7 cellular contexts compared by ENCODE assay signal in the genomic region with DNA sequence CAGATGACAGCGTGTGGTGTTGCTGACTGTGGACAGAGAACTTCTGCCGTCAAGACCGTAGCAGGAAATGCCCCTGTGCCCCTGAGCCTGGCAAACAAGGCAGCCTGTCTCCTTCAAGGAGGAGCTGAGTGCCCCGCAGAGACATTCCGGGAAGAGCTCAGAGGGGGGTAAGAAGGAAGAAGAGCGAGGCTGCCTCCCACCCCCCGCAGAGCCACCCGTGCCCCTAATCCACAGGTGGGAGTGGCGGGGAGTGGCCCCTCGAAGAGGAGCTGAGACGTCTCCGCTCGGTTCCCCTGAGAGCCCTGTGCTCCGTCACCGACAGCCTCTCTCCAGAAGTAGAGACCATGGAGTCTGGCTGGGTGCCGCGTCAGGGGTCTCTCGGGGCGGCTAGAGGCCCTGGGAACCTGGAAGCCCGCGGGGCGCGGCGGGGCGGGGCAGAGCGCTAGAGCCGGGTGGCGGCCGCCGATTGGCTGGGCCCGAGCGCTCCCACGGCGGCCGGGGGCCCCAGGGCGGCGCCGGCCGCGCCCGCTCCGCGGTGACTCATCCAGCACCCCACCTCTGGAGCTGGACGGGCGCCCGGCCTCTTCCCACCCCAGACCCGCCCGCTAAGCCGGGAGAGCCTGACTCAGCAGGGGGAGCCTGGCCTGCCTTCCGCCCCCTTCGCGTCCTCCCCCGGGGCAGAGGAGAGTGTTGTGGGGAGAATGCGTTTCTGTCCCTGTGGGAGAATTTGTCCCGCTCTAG. TPM values are rescaled to one million over a fixed set of nuclear protein-coding genes. Genes with fewer than 3 reads are reported as not detected.
DNase-seq lines count a peak whose midpoint lies in the region; ATAC-seq lines count a peak whose summit lies in the region.

No MANE protein-coding gene starts in this region.

- WGBS in mesenchymal stem cell, result 3% methylated on average over 39 of the region's 55 CpGs

- peak overlapping the region; percentile 15 for H2AFZ ChIP-seq in mesenchymal stem cell (ENCODE audit: low read depth, low read length)

- no peak overlapping the region for H3K23ac ChIP-seq in mesenchymal stem cell (ENCODE audit: low read length in 2 of 2)

- no peaks in the 10 kb centered on the region for H3K36me3 ChIP-seq in mesenchymal stem cell (ENCODE audit: control insufficient read depth in 1 of 2, insufficient read depth in 2 of 2, low read depth in 1 of 2, low read length in 2 of 2)

- no peaks in the 10 kb centered on the region for H3K9me3 ChIP-seq in mesenchymal stem cell (ENCODE audit: control insufficient read depth, low read length)

- peak overlapping the region; percentile 14 to 91 for H2BK12ac ChIP-seq in mesenchymal stem cell (ENCODE audit: low read length in 2 of 2)

- POLR2A ChIA-PET in activated CD4-positive, alpha-beta memory T cell treated with anti-CD3 and anti-CD28 coated beads for 36 hours (lab: Charles Lee), result no interaction called here

- H3K14ac ChIP-seq in mesenchymal stem cell (ENCODE audit: low read length in 2 of 2), result no peak overlapping the region

- peak overlapping the region in 1 of 2 experiments; percentile 73 for H3K4ac ChIP-seq in mesenchymal stem cell (ENCODE audit: low read depth in 1 of 2, low read length in 2 of 2)

- H4K91ac ChIP-seq in mesenchymal stem cell (ENCODE audit: low read length), result peak overlapping the region; percentile 89

- H3K4me3 ChIP-seq in mesenchymal stem cell (ENCODE audit: insufficient read depth in 1 of 2, low read depth in 1 of 2, low read length in 2 of 2), result peak overlapping the region; percentile 41 to 70

- H3K4me3 Mint-ChIP-seq in activated CD4-positive, alpha-beta memory T cell treated with anti-CD3 and anti-CD28 coated beads for 36 hours, result peak overlapping the region; percentile 57
- H3K4me3 Mint-ChIP-seq in effector memory CD8-positive, alpha-beta T cell, result peak overlapping the region; percentile 84 to 85

- CTCF ChIA-PET in activated CD4-positive, alpha-beta memory T cell treated with anti-CD3 and anti-CD28 coated beads for 36 hours (lab: Charles Lee), result interaction anchor here (1.1 to 4.1 kb wide), 8 partner anchors 8 to 512 kb away, joined by 3 to 25 read pairs (median 4); a partner anchor contains a TSS

- no peaks in the 10 kb centered on the region for H3K36me3 Mint-ChIP-seq in activated CD4-positive, alpha-beta memory T cell treated with anti-CD3 and anti-CD28 coated beads for 36 hours
- no peaks in the 10 kb centered on the region for H3K36me3 Mint-ChIP-seq in effector memory CD8-positive, alpha-beta T cell (ENCODE audit: insufficient read depth)

- peak overlapping the region; percentile 5 for H2BK5ac ChIP-seq in mesenchymal stem cell (ENCODE audit: low read depth, low read length, poor library complexity, severe bottlenecking)

- no peaks in the 10 kb centered on the region for H3K9me3 Mint-ChIP-seq in activated CD4-positive, alpha-beta memory T cell treated with anti-CD3 and anti-CD28 coated beads for 36 hours
- H3K9me3 Mint-ChIP-seq in effector memory CD8-positive, alpha-beta T cell, result no peaks in the 10 kb centered on the region

- no peaks in the 10 kb centered on the region for H3K79me1 ChIP-seq in mesenchymal stem cell (replicated peaks; ENCODE audit: low read length, poor library complexity, severe bottlenecking)

- peaks cover 3% of the 10 kb centered on the region for H3K27me3 Mint-ChIP-seq in activated CD4-positive, alpha-beta memory T cell treated with anti-CD3 and anti-CD28 coated beads for 36 hours
- peaks cover 0 to 6% of the 10 kb centered on the region in 2 donors for H3K27me3 Mint-ChIP-seq in effector memory CD8-positive, alpha-beta T cell

- peak overlapping the region; percentile 39 for H2BK120ac ChIP-seq in mesenchymal stem cell (ENCODE audit: low read depth, low read length)

- H3K27me3 ChIP-seq in mesenchymal stem cell (ENCODE audit: control insufficient read depth in 1 of 2, insufficient read depth in 1 of 2, low read length in 2 of 2), result peaks cover 0 to under 1% of the 10 kb centered on the region in 2 experiments

- H3K9ac ChIP-seq in mesenchymal stem cell (ENCODE audit: low read length), result peak overlapping the region; percentile 81

- no peak overlapping the region for H3K27ac ChIP-seq in mesenchymal stem cell (ENCODE audit: low read length, poor library complexity, severe bottlenecking)

- peak overlapping the region; percentile 85 for H2BK15ac ChIP-seq in mesenchymal stem cell (ENCODE audit: low read depth, poor library complexity, severe bottlenecking)

- no peak overlapping the region for H3K27ac Mint-ChIP-seq in activated CD4-positive, alpha-beta memory T cell treated with anti-CD3 and anti-CD28 coated beads for 36 hours
- H3K27ac Mint-ChIP-seq in effector memory CD8-positive, alpha-beta T cell, result peak overlapping the region; percentile 92 to 93

- peak overlapping the region; percentile 89 for H4K8ac ChIP-seq in mesenchymal stem cell (ENCODE audit: low read length)

- H3K4me2 ChIP-seq in mesenchymal stem cell (ENCODE audit: low read length, poor library complexity, severe bottlenecking), result peak overlapping the region; percentile 82

- peaks cover 14% of the 10 kb centered on the region for H3K4me1 Mint-ChIP-seq in activated CD4-positive, alpha-beta memory T cell treated with anti-CD3 and anti-CD28 coated beads for 36 hours (ENCODE audit: low read depth)
- peaks cover 30 to 35% of the 10 kb centered on the region in 2 donors for H3K4me1 Mint-ChIP-seq in effector memory CD8-positive, alpha-beta T cell (ENCODE audit: low read depth in 2 of 2)

- H3K4me1 ChIP-seq in mesenchymal stem cell (ENCODE audit: control insufficient read depth, insufficient read depth, low read depth, low read length), result peaks cover 37% of the 10 kb centered on the region

- peak overlapping the region; percentile 42 for H2AK5ac ChIP-seq in mesenchymal stem cell (ENCODE audit: low read length, severe bottlenecking)

- ATAC-seq in GM19438 (IDR thresholded peaks at IDR 0.05; ENCODE audit: low read depth, unreplicated experiment) (peak; percentile 77), HG03139 (IDR thresholded peaks at IDR 0.05; ENCODE audit: unreplicated experiment) (no peak)
- ATAC-seq in effector memory CD8-positive, alpha-beta T cell (replicated peaks), result peak; percentile 75

- intact Hi-C loops in activated CD4-positive, alpha-beta memory T cell treated with anti-CD3 and anti-CD28 coated beads for 36 hours (cut with micrococcal nuclease), result loop anchor here (10.0 kb wide), 1 partner anchor 179 kb away; no protein-coding TSS in a partner anchor

- H3K18ac ChIP-seq in mesenchymal stem cell (ENCODE audit: low read depth in 1 of 2, low read length in 2 of 2), result peak overlapping the region; percentile 54 to 87

- DNase-seq in NCI-H1694 (lab: John Stamatoyannopoulos, UW) (peak; percentile 49), mesenchymal stem cell (peak; percentile 95)
- DNase-seq in activated CD4-positive, alpha-beta memory T cell treated with anti-CD3 and anti-CD28 coated beads for 36 hours, result peak; percentile 72
- peak; percentile 16 to 33 (median 29) for DNase-seq in effector memory CD8-positive, alpha-beta T cell
- DNase-seq in stimulated activated CD8-positive, alpha-beta memory T cell treated with anti-CD3 and anti-CD28 coated beads, Interleukin-2, amount 100 ng/mL, for 48 hours (ENCODE audit: low read depth in 2 of 2), result peak; percentile 36 to 43

RNA-seq across cellular contexts. Expression of a gene that starts 25.2 kb away (rescaled TPM):
- total RNA-seq in activated CD4-positive, alpha-beta memory T cell treated with anti-CD3 and anti-CD28 coated beads for 36 hours, result not detected
- not detected for polyA plus RNA-seq in mesenchymal stem cell (2013, experiment 1 of 2)
- polyA plus RNA-seq in mesenchymal stem cell (2013, experiment 2 of 2), result not detected

RNA-seq across cellular contexts. Expression of a gene that starts 30.9 kb away (rescaled TPM):
- total RNA-seq in activated CD4-positive, alpha-beta memory T cell treated with anti-CD3 and anti-CD28 coated beads for 36 hours, result under 1 TPM; 0.51 to 0.67 TPM
- polyA plus RNA-seq in mesenchymal stem cell (2013, experiment 1 of 2), result 1,135 TPM
- 1,108 TPM for polyA plus RNA-seq in mesenchymal stem cell (2013, experiment 2 of 2)

RNA-seq across cellular contexts. Expression of a gene that starts 39.9 kb away (rescaled TPM):
- not detected for total RNA-seq in activated CD4-positive, alpha-beta memory T cell treated with anti-CD3 and anti-CD28 coated beads for 36 hours
- not detected for polyA plus RNA-seq in mesenchymal stem cell (2013, experiment 1 of 2)
- 0.03 TPM for polyA plus RNA-seq in mesenchymal stem cell (2013, experiment 2 of 2)

Comparison
In these comparisons a context has a peak if more than half of its experiments do, and no peak if none do; other contexts are left out.
1. DNase-seq: peak in every context shown above with its lines; median percentile 95 in mesenchymal stem cell; 72 in activated CD4-positive, alpha-beta memory T cell treated with anti-CD3 and anti-CD28 coated beads for 36 hours; 49 in NCI-H1694; 40 in stimulated activated CD8-positive, alpha-beta memory T cell treated with anti-CD3 and anti-CD28 coated beads, Interleukin-2, amount 100 ng/mL, for 48 hours; 29 in effector memory CD8-positive, alpha-beta T cell.